11 cellular contexts compared by ENCODE assay signal in the genomic region with DNA sequence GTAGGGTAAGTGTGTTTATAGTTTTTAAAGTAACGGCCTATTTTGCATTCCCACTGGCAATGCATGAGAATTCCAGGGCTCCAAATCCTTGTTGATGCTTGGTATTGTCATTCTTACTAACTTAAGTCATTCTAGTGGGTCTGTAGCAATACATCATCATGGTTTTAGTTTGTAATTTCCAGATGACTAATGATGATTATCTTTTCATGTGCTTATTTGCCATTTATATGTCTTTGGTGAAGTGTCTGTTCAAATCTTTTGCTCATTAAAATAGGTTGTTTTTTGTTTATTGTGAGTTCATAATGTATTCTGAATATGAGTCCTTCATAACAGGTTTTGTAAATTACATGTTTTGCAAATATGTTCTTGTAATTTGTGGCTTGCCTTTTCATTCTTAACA. TPM values are rescaled to one million over a fixed set of nuclear protein-coding genes. Genes with fewer than 3 reads are reported as not detected.
DNase-seq lines count a peak whose midpoint lies in the region; ATAC-seq and TF ChIP-seq lines count a peak whose summit lies in the region.
"Had no signal": no experiment of that assay in that cellular context is flagged by ENCODE, and none has a peak within 500 bp of the region (broad histone marks: within the 10 kb centered on the region; RNA-seq: fewer than 3 reads in every experiment).

No MANE protein-coding gene starts in this region.

- H3K27me3 Mint-ChIP-seq in activated T-helper 17 cell treated with anti-CD3 and anti-CD28 coated beads, Interleukin-2, amount 50 U/mL, for 72 hours = no peaks in the 10 kb centered on the region
- H3K27me3 Mint-ChIP-seq in stimulated activated memory B cell treated with anti-CD40 and anti-IgM and Interleukin-4, amounts not matched to agents 10 μg/mL and 1 μg/mL and 100 μg/mL, for 72 hours = no peaks in the 10 kb centered on the region
- H3K27me3 Mint-ChIP-seq: stimulated activated naive CD8-positive, alpha-beta T cell treated with anti-CD3 and anti-CD28 coated beads, Interleukin-15, Interleukin-2, amounts not matched to agents 100 ng/mL and 50 ng/mL, for 24 hours had no signal

- H3K27me3 ChIP-seq in foreskin keratinocyte (no peaks in the 10 kb centered on the region), smooth muscle cell (ENCODE audit: low read depth) (no peaks in the 10 kb centered on the region)
- H3K27me3 ChIP-seq: spleen had no signal

- H3K4me2 ChIP-seq in smooth muscle cell = peak overlapping the region; percentile 78

- H3K9ac ChIP-seq in smooth muscle cell (ENCODE audit: low read depth) = peak overlapping the region; percentile 78

- H4K20me1 ChIP-seq in smooth muscle cell (ENCODE audit: low read depth) = peaks cover 93% of the 10 kb centered on the region

- peak overlapping the region; percentile 15 for H3K27ac Mint-ChIP-seq in activated T-helper 17 cell treated with anti-CD3 and anti-CD28 coated beads, Interleukin-2, amount 50 U/mL, for 72 hours
- H3K27ac Mint-ChIP-seq in stimulated activated memory B cell treated with anti-CD40 and anti-IgM and Interleukin-4, amounts not matched to agents 10 μg/mL and 1 μg/mL and 100 μg/mL, for 72 hours = no peak overlapping the region
- H3K27ac Mint-ChIP-seq: stimulated activated naive CD8-positive, alpha-beta T cell treated with anti-CD3 and anti-CD28 coated beads, Interleukin-15, Interleukin-2, amounts not matched to agents 100 ng/mL and 50 ng/mL, for 24 hours had no signal

- no peak overlapping the region for H2AFZ ChIP-seq in smooth muscle cell (ENCODE audit: low read depth)

- DNase-seq in HCEC 1CT (peak; percentile 89), foreskin keratinocyte (peak; percentile 71 to 84), smooth muscle cell (lab: John Stamatoyannopoulos, UW; ENCODE audit: unreplicated experiment) (no peak), HuH-7 (ENCODE audit: low spot score) (no peak), HUDEP-2 (lab: John Stamatoyannopoulos, UW; ENCODE audit: unreplicated experiment in 76 of 76) (no peak), SHP77 (lab: John Stamatoyannopoulos, UW) (no peak)
- DNase-seq: NCI-H1092 treated with DMSO at 0.1 percent for 48 hours, spleen had no signal

- WGBS in smooth muscle cell (ENCODE audit: low lambda C conversion rate) = 3% methylated on average over 1 of the region's 1 CpG

- no peak overlapping the region for H3K4me3 Mint-ChIP-seq in activated T-helper 17 cell treated with anti-CD3 and anti-CD28 coated beads, Interleukin-2, amount 50 U/mL, for 72 hours
- H3K4me3 Mint-ChIP-seq in stimulated activated memory B cell treated with anti-CD40 and anti-IgM and Interleukin-4, amounts not matched to agents 10 μg/mL and 1 μg/mL and 100 μg/mL, for 72 hours = no peak overlapping the region
- H3K4me3 Mint-ChIP-seq: stimulated activated naive CD8-positive, alpha-beta T cell treated with anti-CD3 and anti-CD28 coated beads, Interleukin-15, Interleukin-2, amounts not matched to agents 100 ng/mL and 50 ng/mL, for 24 hours had no signal

- no peaks in the 10 kb centered on the region for H3K9me3 Mint-ChIP-seq in activated T-helper 17 cell treated with anti-CD3 and anti-CD28 coated beads, Interleukin-2, amount 50 U/mL, for 72 hours
- H3K9me3 Mint-ChIP-seq in stimulated activated memory B cell treated with anti-CD40 and anti-IgM and Interleukin-4, amounts not matched to agents 10 μg/mL and 1 μg/mL and 100 μg/mL, for 72 hours = no peaks in the 10 kb centered on the region
- H3K9me3 Mint-ChIP-seq: stimulated activated naive CD8-positive, alpha-beta T cell treated with anti-CD3 and anti-CD28 coated beads, Interleukin-15, Interleukin-2, amounts not matched to agents 100 ng/mL and 50 ng/mL, for 24 hours had no signal

- H3K4me1 ChIP-seq in foreskin keratinocyte (peaks cover 17% of the 10 kb centered on the region), smooth muscle cell (ENCODE audit: low read depth) (peaks cover 32% of the 10 kb centered on the region)

- H3K27ac ChIP-seq in foreskin keratinocyte (peak overlapping the region; percentile 7), smooth muscle cell (ENCODE audit: low read depth) (peak overlapping the region; percentile 97)
- H3K27ac ChIP-seq: spleen had no signal

- TF ChIP-seq CTCF in foreskin keratinocyte (conservative IDR thresholded peaks at IDR 0.05) = no peak
- TF ChIP-seq CTCF in smooth muscle cell (IDR thresholded peaks at IDR 0.05; ENCODE audit: borderline replicate concordance, insufficient read depth, poor library complexity, severe bottlenecking) = no peak

- H3K79me2 ChIP-seq in smooth muscle cell (ENCODE audit: low read depth) = peaks cover 82% of the 10 kb centered on the region

- no peak overlapping the region for H3K4me3 ChIP-seq in smooth muscle cell
- H3K4me3 ChIP-seq: spleen had no signal

- no peaks in the 10 kb centered on the region for H3K9me3 ChIP-seq in smooth muscle cell (replicated peaks; ENCODE audit: low read depth)
- H3K9me3 ChIP-seq: spleen had no signal

- H3K36me3 ChIP-seq in smooth muscle cell (ENCODE audit: low read depth) = no peaks in the 10 kb centered on the region
- H3K36me3 ChIP-seq: spleen had no signal

- no peaks in the 10 kb centered on the region for H3K36me3 Mint-ChIP-seq in activated T-helper 17 cell treated with anti-CD3 and anti-CD28 coated beads, Interleukin-2, amount 50 U/mL, for 72 hours (ENCODE audit: low read depth)
- H3K36me3 Mint-ChIP-seq in stimulated activated memory B cell treated with anti-CD40 and anti-IgM and Interleukin-4, amounts not matched to agents 10 μg/mL and 1 μg/mL and 100 μg/mL, for 72 hours = no peaks in the 10 kb centered on the region

- H3K4me1 Mint-ChIP-seq in activated T-helper 17 cell treated with anti-CD3 and anti-CD28 coated beads, Interleukin-2, amount 50 U/mL, for 72 hours = peaks cover 20% of the 10 kb centered on the region
- peaks cover 60% of the 10 kb centered on the region for H3K4me1 Mint-ChIP-seq in stimulated activated memory B cell treated with anti-CD40 and anti-IgM and Interleukin-4, amounts not matched to agents 10 μg/mL and 1 μg/mL and 100 μg/mL, for 72 hours

- ATAC-seq in activated T-helper 17 cell treated with anti-CD3 and anti-CD28 coated beads, Interleukin-2, amount 50 U/mL, for 72 hours (replicated peaks) = peak; percentile 56
- peak; percentile 68 for ATAC-seq in foreskin keratinocyte
- ATAC-seq in stimulated activated memory B cell treated with anti-CD40 and anti-IgM and Interleukin-4, amounts not matched to agents 10 μg/mL and 1 μg/mL and 100 μg/mL, for 72 hours = no peak

- peaks cover 15% of the 10 kb centered on the region for H3F3A ChIP-seq in smooth muscle cell (ENCODE audit: low read depth)

RNA-seq across cellular contexts. Expression of a gene that starts 31.2 kb away (rescaled TPM):
- total RNA-seq in activated T-helper 17 cell treated with anti-CD3 and anti-CD28 coated beads, Interleukin-2, amount 50 U/mL, for 72 hours = 10 to 100 TPM; 24.7 to 34.7 TPM
- total RNA-seq in foreskin keratinocyte (19.7 and 21.0 TPM in 2 replicates), smooth muscle cell (33.0 and 48.9 TPM in 2 replicates)
- polyA plus RNA-seq in foreskin keratinocyte (4.8 and 5.9 TPM in 2 replicates), smooth muscle cell (15.8 and 21.0 TPM in 2 replicates)

Comparison
In these comparisons a context has a peak if more than half of its experiments do, and no peak if none do; other contexts are left out.
1. DNase-seq: peak in HCEC 1CT (single experiment) and foreskin keratinocyte (2 of 2); none in smooth muscle cell (single experiment), HuH-7 (single experiment), HUDEP-2 (0 of 76) and SHP77 (0 of 2).